ENCODE assay signal across 7 cellular contexts in genomic region chr11:108592591-108593213, GRCh38. TPM values are rescaled to one million over a fixed set of nuclear protein-coding genes. Genes with fewer than 3 reads are reported as not detected.
DNase-seq lines count a peak whose midpoint lies in the region; ATAC-seq and TF ChIP-seq lines count a peak whose summit lies in the region.

No MANE protein-coding gene starts in this region.

- H3K36me3 ChIP-seq in body of pancreas (replicated peaks in 1 of 2; ENCODE audit: insufficient read depth in 1 of 2, low read depth in 2 of 2): no peaks in the 10 kb centered on the region
- no peaks in the 10 kb centered on the region for H3K36me3 ChIP-seq in kidney epithelial cell (ENCODE audit: control insufficient read depth, insufficient read depth, low read length)

- H3K4me3 ChIP-seq in body of pancreas (peak overlapping the region; percentile 76 to 94), kidney epithelial cell (ENCODE audit: low read depth, low read length) (peak overlapping the region; percentile 79)

- peaks cover 5% of the 10 kb centered on the region for H3K4me1 ChIP-seq in body of pancreas

- peak overlapping the region; percentile 87 to 95 (median 92) for H3K27ac ChIP-seq in body of pancreas

- intact Hi-C loops in body of pancreas (cut with DNase I): no loop called here

- H3K27me3 ChIP-seq in body of pancreas (no peaks in the 10 kb centered on the region), kidney epithelial cell (ENCODE audit: control insufficient read depth, insufficient read depth, low read length) (no peaks in the 10 kb centered on the region)

- TF ChIP-seq POLR2A in body of pancreas (IDR thresholded peaks at IDR 0.05): no peak

- no peaks in the 10 kb centered on the region for H3K9me3 ChIP-seq in body of pancreas

- ATAC-seq in GM18868 (IDR thresholded peaks at IDR 0.05; ENCODE audit: unreplicated experiment) (peak; percentile 26), HG03025 (IDR thresholded peaks at IDR 0.05; ENCODE audit: low FRiP score, unreplicated experiment) (peak; percentile 26), body of pancreas (peak; percentile 7)

- TF ChIP-seq CTCF in body of pancreas (IDR thresholded peaks at IDR 0.05): no peak
- TF ChIP-seq CTCF in kidney epithelial cell (IDR thresholded peaks at IDR 0.05; ENCODE audit: insufficient read depth, low read length, poor library complexity, severe bottlenecking): no peak

- 1 to 2% methylated on average over 24 to 40 of the region's 43 CpGs for WGBS in body of pancreas, 2 donors

- DNase-seq in SW480 (ENCODE audit: low spot score) (peak; percentile 52), body of pancreas (peak; percentile 18 to 56 (median 36)), kidney epithelial cell (ENCODE audit: low read depth) (no peak), NCI-H1694 (lab: John Stamatoyannopoulos, UW) (no peak)
- peak; percentile 51 to 59 for DNase-seq in stimulated activated CD4-positive, alpha-beta T cell treated with anti-CD3 and anti-CD28 coated beads, Interleukin-2, amount 100 ng/mL, for 24 hours

RNA-seq across cellular contexts. Expression of gene EXPH5, which starts 0.9 kb away (rescaled TPM):
- total RNA-seq in body of pancreas (1 to 10 TPM; 2.3 to 2.9 TPM), kidney epithelial cell (8.5 and 10.1 TPM in 2 replicates)

Comparison
In these comparisons a context has a peak if more than half of its experiments do, and no peak if none do; other contexts are left out.
1. DNase-seq: peak in SW480 (single experiment), body of pancreas (4 of 4) and stimulated activated CD4-positive, alpha-beta T cell treated with anti-CD3 and anti-CD28 coated beads, Interleukin-2, amount 100 ng/mL, for 24 hours (2 of 2); none in kidney epithelial cell (single experiment) and NCI-H1694 (single experiment).
2. Peak in every context shown above with its lines, with median percentiles within 50 percentile points of each other: ATAC-seq.